In genomic region chr2:238339395-238339780, GRCh38 we compare ENCODE assay signal across 1 cellular context.
A peak's percentile ranks its signal among the peaks of the same experiment; 100 is the strongest.
TF ChIP-seq lines count a peak whose summit lies in the region.

No MANE protein-coding gene starts in this region.

TF ChIP-seq in HepG2, 621 proteins besides CTCF, POLR2A, EP300 and RAD21:
- TF ChIP-seq ATF3 (CRISPR knock-in tag; IDR thresholded peaks at IDR 0.05) = no peak
- TF ChIP-seq ZNF280B (CRISPR knock-in tag; IDR thresholded peaks at IDR 0.05; ENCODE audit: borderline replicate concordance) = 0 out of 2 replicates have a peak, but pooled peaks have one; percentile 36
- no peak for TF ChIP-seq TBL1XR1 (IDR thresholded peaks at IDR 0.05; ENCODE audit: borderline replicate concordance, low read length, partially characterized antibody)
- no peak for TF ChIP-seq ZXDC (CRISPR knock-in tag; IDR thresholded peaks at IDR 0.05)
